ENCODE assay signal across 1 cellular context in genomic region chr18:32761231-32761785, GRCh38.
TF ChIP-seq lines count a peak whose summit lies in the region.

No MANE protein-coding gene starts in this region.

TF ChIP-seq in H1, 55 proteins besides CTCF, POLR2A, EP300 and RAD21 (continued from another document):
- TF ChIP-seq BCL11A (IDR thresholded peaks at IDR 0.05; ENCODE audit: low read depth in 2 of 2, low read length in 2 of 2) = no peak
TF ChIP-seq in H1: peak in this region for 0.
